ENCODE assay signal across 8 cellular contexts in the genomic region with DNA sequence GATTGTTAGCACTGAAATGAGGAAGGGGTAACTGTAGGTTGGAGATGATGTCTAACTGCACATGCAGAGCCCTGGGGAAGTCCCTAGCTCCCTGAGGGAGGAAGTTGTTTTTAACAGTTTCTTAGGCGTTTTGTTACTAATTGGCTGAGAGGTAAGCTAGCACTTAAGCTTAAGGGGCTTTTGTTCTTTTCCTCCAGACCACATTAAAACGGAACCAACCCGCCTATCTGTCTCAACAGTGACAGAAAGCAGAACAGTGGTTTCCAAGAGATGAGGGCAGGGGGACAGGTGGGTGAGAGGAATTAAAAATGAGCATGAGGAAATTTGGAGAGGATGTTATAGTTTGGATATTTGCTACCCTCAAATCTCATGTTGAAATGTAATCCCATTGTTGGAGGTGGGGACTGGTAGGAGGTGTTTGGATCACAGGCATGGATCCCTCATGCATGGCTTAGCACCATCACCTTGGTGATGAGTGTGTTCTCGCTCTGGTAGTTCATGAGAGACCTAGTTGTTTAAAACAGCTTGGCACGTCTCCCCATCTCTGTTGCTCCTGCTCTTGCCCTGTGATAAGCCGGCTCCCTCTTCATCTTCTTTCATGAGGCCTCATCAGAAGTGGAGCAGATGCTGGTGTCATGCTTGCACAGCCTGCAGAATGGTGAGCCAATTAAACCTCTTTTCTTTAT. TPM values are rescaled to one million over a fixed set of nuclear protein-coding genes. Genes with fewer than 3 reads are reported as not detected.
DNase-seq lines count a peak whose midpoint lies in the region; ATAC-seq and TF ChIP-seq lines count a peak whose summit lies in the region.

No MANE protein-coding gene starts in this region.

- intact Hi-C loops in left ventricle myocardium superior (cut with micrococcal nuclease), result no loop called here

- no peaks in the 10 kb centered on the region for H3K9me2 ChIP-seq in SK-N-SH

- H3K4me2 ChIP-seq in DND-41 (ENCODE audit: insufficient read depth, low read length), result peak overlapping the region; percentile 59
- no peak overlapping the region for H3K4me2 ChIP-seq in SK-N-SH

- H3K27ac ChIP-seq in DND-41 (ENCODE audit: low read length), result peak overlapping the region; percentile 84
- H3K27ac ChIP-seq in SK-N-SH (ENCODE audit: low read depth in 2 of 2, low read length in 1 of 2), result no peak overlapping the region

- 75% methylated on average over 6 of the region's 6 CpGs for WGBS in SK-N-SH (ENCODE audit: low lambda C conversion rate)

- TF ChIP-seq EP300 in SK-N-SH (IDR thresholded peaks at IDR 0.05; ENCODE audit: borderline replicate concordance in 1 of 2, low read depth in 1 of 2, low read length in 1 of 2), result no peak

- H3K4me3 ChIP-seq in DND-41 (ENCODE audit: low read depth in 1 of 2, low read length in 2 of 2) (peak overlapping the region in 1 of 2 experiments; percentile 43; a peak in 2 of 4 replicates), SK-N-SH (ENCODE audit: low read depth in 2 of 2, low read length in 1 of 2) (no peak overlapping the region)

- DNase-seq in DND-41, result peak; percentile 81
- DNase-seq in GM20000 (ENCODE audit: low spot score), result peak; percentile 73
- DNase-seq in T-helper 1 cell, result peak; percentile 9 to 81 (median 36)
- DNase-seq in central memory CD4-positive, alpha-beta T cell, result peak; percentile 81
- DNase-seq in stimulated activated CD8-positive, alpha-beta memory T cell treated with anti-CD3 and anti-CD28 coated beads, Interleukin-15, amount 100 ng/mL, for 4 hours (ENCODE audit: low read depth in 2 of 2), result peak; percentile 13 to 24
- no peak for DNase-seq in left ventricle myocardium superior
- no peak for DNase-seq in SK-N-SH

- no peaks in the 10 kb centered on the region for H3F3A ChIP-seq in SK-N-SH (replicated peaks; ENCODE audit: insufficient read depth)

- H3K9ac ChIP-seq in DND-41 (ENCODE audit: low read depth, low read length), result peak overlapping the region; percentile 45
- no peak overlapping the region for H3K9ac ChIP-seq in SK-N-SH

- TF ChIP-seq CTCF in DND-41 (IDR thresholded peaks at IDR 0.05; ENCODE audit: borderline replicate concordance, extremely low read depth, low read length, poor library complexity, severe bottlenecking) (no peak), GM20000 (IDR thresholded peaks at IDR 0.05; ENCODE audit: extremely low read depth, missing control alignments) (no peak), SK-N-SH (IDR thresholded peaks at IDR 0.05) (no peak)

- H3K4me1 ChIP-seq in DND-41 (ENCODE audit: insufficient read depth, low read length) (peaks cover 46% of the 10 kb centered on the region), SK-N-SH (ENCODE audit: control insufficient read depth in 1 of 2, insufficient read depth in 2 of 2, low read depth in 1 of 2, low read length in 1 of 2) (peaks cover 0 to 3% of the 10 kb centered on the region in 2 experiments; a peak in 1 of 4 replicates)

- TF ChIP-seq RAD21 in SK-N-SH (IDR thresholded peaks at IDR 0.05; ENCODE audit: low read length), result no peak

- H3K27me3 ChIP-seq in DND-41 (ENCODE audit: insufficient read depth, low read length, poor library complexity), result no peaks in the 10 kb centered on the region
- no peaks in the 10 kb centered on the region for H3K27me3 ChIP-seq in SK-N-SH (ENCODE audit: insufficient read depth)

- ATAC-seq in DND-41 (ENCODE audit: insufficient read depth, low read depth) (peak; percentile 91), HG03575 (IDR thresholded peaks at IDR 0.05; ENCODE audit: extremely low read depth, insufficient number of reproducible peaks, low FRiP score, unreplicated experiment) (peak; percentile 90), left ventricle myocardium superior (no peak)

- H3K9me3 ChIP-seq in DND-41 (ENCODE audit: insufficient read depth, low read length, severe bottlenecking) (no peaks in the 10 kb centered on the region), SK-N-SH (no peaks in the 10 kb centered on the region)

- H2AFZ ChIP-seq in DND-41 (ENCODE audit: low read depth, low read length), result peak overlapping the region; percentile 63
- H2AFZ ChIP-seq in SK-N-SH (ENCODE audit: low read depth), result no peak overlapping the region

- H3K79me2 ChIP-seq in DND-41 (ENCODE audit: insufficient read depth, low read length), result no peaks in the 10 kb centered on the region
- no peaks in the 10 kb centered on the region for H3K79me2 ChIP-seq in SK-N-SH (ENCODE audit: insufficient read depth)

- CTCF ChIA-PET in SK-N-SH (lab: Yijun Ruan, JAX), result interaction anchor here (1.0 kb wide), 1 partner anchor 10 kb away, joined by 3 read pairs; no protein-coding TSS in a partner anchor

- H4K20me1 ChIP-seq in DND-41 (ENCODE audit: insufficient read depth, low read length), result no peaks in the 10 kb centered on the region
- no peaks in the 10 kb centered on the region for H4K20me1 ChIP-seq in SK-N-SH (ENCODE audit: insufficient read depth)

- H3K36me3 ChIP-seq in DND-41 (ENCODE audit: insufficient read depth, low read length) (no peaks in the 10 kb centered on the region), SK-N-SH (replicated peaks in 1 of 2; ENCODE audit: control insufficient read depth in 1 of 2, insufficient read depth in 2 of 2, low read length in 1 of 2) (no peaks in the 10 kb centered on the region)

- POLR2A ChIA-PET in SK-N-SH (lab: Yijun Ruan, JAX), result interaction anchor here (0.5 kb wide), 1 partner anchor 24 kb away, joined by 3 read pairs; no protein-coding TSS in a partner anchor

TF ChIP-seq in SK-N-SH, 30 proteins besides CTCF, POLR2A, EP300 and RAD21:
- TF ChIP-seq YY1 (IDR thresholded peaks at IDR 0.05; ENCODE audit: low read depth) (no peak), NRF1 (IDR thresholded peaks at IDR 0.05; ENCODE audit: low read depth, low read length) (no peak), POLR2AphosphoS5 (IDR thresholded peaks at IDR 0.05; ENCODE audit: low read depth, low read length) (no peak), IRF3 (IDR thresholded peaks at IDR 0.05; ENCODE audit: low read depth, low read length) (no peak), MEF2A (IDR thresholded peaks at IDR 0.05; ENCODE audit: borderline replicate concordance, low read depth) (no peak), MXI1 (IDR thresholded peaks at IDR 0.05; ENCODE audit: low read depth, low read length) (no peak), JUND (IDR thresholded peaks at IDR 0.05) (no peak)

RNA-seq across cellular contexts. Expression of gene LYRM7, which starts 38.9 kb away (rescaled TPM):
- total RNA-seq in left ventricle myocardium superior, result 34.9 TPM
- polyA plus RNA-seq in SK-N-SH (2012; rRNA removed), result 1.4 and 2.3 TPM in 2 replicates
- 2.4 and 2.9 TPM in 2 replicates for polyA plus RNA-seq in SK-N-SH (2012; cell fraction: cytosol; rRNA removed)
- 0.85 and 1.7 TPM in 2 replicates for polyA plus RNA-seq in SK-N-SH (2012; cell fraction: nucleus; rRNA removed)

RNA-seq across cellular contexts. Expression of gene HINT1, which starts 44.6 kb away (rescaled TPM):
- total RNA-seq in left ventricle myocardium superior, result 187 TPM
- polyA plus RNA-seq in SK-N-SH (2012; rRNA removed), result 385 and 444 TPM in 2 replicates
- polyA plus RNA-seq in SK-N-SH (2012; cell fraction: cytosol; rRNA removed), result 536 and 677 TPM in 2 replicates
- 90.0 and 145 TPM in 2 replicates for polyA plus RNA-seq in SK-N-SH (2012; cell fraction: nucleus; rRNA removed)

RNA-seq across cellular contexts. Expression of gene CDC42SE2, which starts 54.2 kb away (rescaled TPM):
- 11.6 TPM for total RNA-seq in left ventricle myocardium superior
- 8.6 and 11.4 TPM in 2 replicates for polyA plus RNA-seq in SK-N-SH (2012; rRNA removed)
- polyA plus RNA-seq in SK-N-SH (2012; cell fraction: cytosol; rRNA removed), result 14.0 and 17.3 TPM in 2 replicates
- 2.8 and 6.8 TPM in 2 replicates for polyA plus RNA-seq in SK-N-SH (2012; cell fraction: nucleus; rRNA removed)

Comparison
In these comparisons a context has a peak if more than half of its experiments do, and no peak if none do; other contexts are left out.
1. DNase-seq: peak in DND-41 (single experiment), GM20000 (single experiment), T-helper 1 cell (5 of 5), central memory CD4-positive, alpha-beta T cell (single experiment) and stimulated activated CD8-positive, alpha-beta memory T cell treated with anti-CD3 and anti-CD28 coated beads, Interleukin-15, amount 100 ng/mL, for 4 hours (2 of 2); none in left ventricle myocardium superior (single experiment) and SK-N-SH (single experiment).